In genomic region chr1:54989473-54989872, GRCh38 we compare ENCODE assay signal across 1 cellular context.
TF ChIP-seq lines count a peak whose summit lies in the region.

No MANE protein-coding gene starts in this region.

TF ChIP-seq in IMR-90, 13 proteins besides CTCF, POLR2A, EP300 and RAD21:
- TF ChIP-seq USF2 (IDR thresholded peaks at IDR 0.05; ENCODE audit: low read depth, low read length) (no peak), RCOR1 (IDR thresholded peaks at IDR 0.05; ENCODE audit: insufficient replicate concordance, low read length) (no peak), MXI1 (IDR thresholded peaks at IDR 0.05; ENCODE audit: borderline replicate concordance, low read depth, low read length) (no peak), CHD1 (IDR thresholded peaks at IDR 0.05; ENCODE audit: low read depth, low read length) (no peak), SMC3 (IDR thresholded peaks at IDR 0.05; ENCODE audit: low read depth, low read length) (no peak), MAZ (IDR thresholded peaks at IDR 0.05; ENCODE audit: borderline replicate concordance, low read depth, low read length) (no peak), BHLHE40 (IDR thresholded peaks at IDR 0.05; ENCODE audit: low read depth, low read length) (no peak), RFX5 (IDR thresholded peaks at IDR 0.05; ENCODE audit: low read depth, low read length) (no peak), FOS (IDR thresholded peaks at IDR 0.05; ENCODE audit: low read depth, low read length) (no peak), NFE2L2 (IDR thresholded peaks at IDR 0.05; ENCODE audit: low read depth, low read length) (no peak)
